Comparison of ENCODE assay signal across 9 cellular contexts in genomic region chr3:44954962-44955361, GRCh38. TPM values are rescaled to one million over a fixed set of nuclear protein-coding genes. Genes with fewer than 3 reads are reported as not detected.
DNase-seq lines count a peak whose midpoint lies in the region; ATAC-seq and TF ChIP-seq lines count a peak whose summit lies in the region.
"Had no signal": no experiment of that assay in that cellular context is flagged by ENCODE, and none has a peak within 500 bp of the region (broad histone marks: within the 10 kb centered on the region; RNA-seq: fewer than 3 reads in every experiment).

No MANE protein-coding gene starts in this region.

- H3K9me3 ChIP-seq in right atrium auricular region (no peaks in the 10 kb centered on the region), stomach (no peaks in the 10 kb centered on the region), endodermal cell (ENCODE audit: control insufficient read depth, low read length) (no peaks in the 10 kb centered on the region)
- H3K9me3 ChIP-seq: colonic mucosa had no signal

- no peaks in the 10 kb centered on the region for H3K27me3 Mint-ChIP-seq in endodermal cell (ENCODE audit: insufficient read depth)

- no peak for TF ChIP-seq CTCF in right atrium auricular region (IDR thresholded peaks at IDR 0.05)
- no peak for TF ChIP-seq CTCF in stomach (IDR thresholded peaks at IDR 0.05)
- TF ChIP-seq CTCF in endodermal cell (conservative IDR thresholded peaks at IDR 0.05): no peak

- H3K27ac ChIP-seq in right atrium auricular region (no peak overlapping the region), stomach (peak overlapping the region in 3 of 5 donors; percentile 24 to 75 (median 59)), endodermal cell (ENCODE audit: low read depth, low read length) (no peak overlapping the region)
- H3K27ac ChIP-seq: colonic mucosa had no signal

- no peaks in the 10 kb centered on the region for H3K9me3 Mint-ChIP-seq in endodermal cell

- peaks cover 15% of the 10 kb centered on the region for H3K36me3 Mint-ChIP-seq in endodermal cell (ENCODE audit: low read depth)

- no peak for TF ChIP-seq POLR2A in stomach (IDR thresholded peaks at IDR 0.05)

- H3K27ac Mint-ChIP-seq in endodermal cell: no peak overlapping the region

- 30 to 42% (median 39%) methylated on average over 3 of the region's 3 CpGs for WGBS in stomach, 5 donors
- 77 to 84% methylated on average over 3 of the region's 3 CpGs for WGBS in endodermal cell (ENCODE audit: insufficient coverage in 1 of 2, insufficient read length in 1 of 2), 2 experiments

- ATAC-seq in Right ventricle myocardium superior (ENCODE audit: poor library complexity): peak; percentile 29

- peaks cover 19% of the 10 kb centered on the region for H3K36me3 ChIP-seq in right atrium auricular region
- peaks cover 10 to 47% (median 44%) of the 10 kb centered on the region in 4 donors for H3K36me3 ChIP-seq in stomach
- peaks cover 26% of the 10 kb centered on the region for H3K36me3 ChIP-seq in endodermal cell (ENCODE audit: control insufficient read depth, insufficient read depth, low read length)
- H3K36me3 ChIP-seq: colonic mucosa had no signal

- TF ChIP-seq EP300 in stomach (IDR thresholded peaks at IDR 0.05): no peak

- intact Hi-C loops in Right ventricle myocardium superior (cut with DNase I): no loop called here
- intact Hi-C loops in stomach (cut with DNase I; ENCODE audit: low total_unique reads): no loop called here

- H3K4me1 ChIP-seq in right atrium auricular region: no peaks in the 10 kb centered on the region
- peaks cover 5 to 30% (median 7%) of the 10 kb centered on the region in 4 donors for H3K4me1 ChIP-seq in stomach
- H3K4me1 ChIP-seq in endodermal cell (ENCODE audit: control insufficient read depth, insufficient read depth, low read length): no peaks in the 10 kb centered on the region
- H3K4me1 ChIP-seq: colonic mucosa had no signal

- H3K9ac ChIP-seq in endodermal cell (ENCODE audit: extremely low read depth, low read length, poor library complexity, severe bottlenecking): no peak overlapping the region

- H3K4me3 ChIP-seq in right atrium auricular region: no peak overlapping the region
- H3K4me3 ChIP-seq in stomach: no peak overlapping the region
- no peak overlapping the region for H3K4me3 ChIP-seq in endodermal cell (ENCODE audit: low read length)
- H3K4me3 ChIP-seq: colonic mucosa had no signal

- H3K27me3 ChIP-seq in right atrium auricular region: no peaks in the 10 kb centered on the region
- no peaks in the 10 kb centered on the region for H3K27me3 ChIP-seq in stomach
- no peaks in the 10 kb centered on the region for H3K27me3 ChIP-seq in endodermal cell (ENCODE audit: control insufficient read depth, insufficient read depth, low read length, poor library complexity, severe bottlenecking)
- H3K27me3 ChIP-seq: colonic mucosa had no signal

- no peak for DNase-seq in Right ventricle myocardium superior
- no peak for DNase-seq in right atrium auricular region (ENCODE audit: low spot score)
- DNase-seq in HT1080 (ENCODE audit: low read depth): peak; percentile 79
- DNase-seq in dermis microvascular lymphatic vessel endothelial cell (ENCODE audit: low read depth in 2 of 2): peak; percentile 62 to 83
- DNase-seq in stomach: no peak
- no peak for DNase-seq in activated T-cell treated with anti-CD3 and anti-CD28 coated beads, Interleukin-2, amount 50 U/mL, for 48 hours
- DNase-seq in endodermal cell: no peak
- DNase-seq in DMS153 treated with DMSO at 0.1 percent for 48 hours (lab: John Stamatoyannopoulos, UW; ENCODE audit: unreplicated experiment): no peak
- DNase-seq: colonic mucosa had no signal

- H3K4me3 Mint-ChIP-seq in endodermal cell: no peak overlapping the region

- peaks cover 4% of the 10 kb centered on the region for H3K4me1 Mint-ChIP-seq in endodermal cell

RNA-seq across cellular contexts. Expression of gene ZDHHC3, which starts 21.0 kb away (rescaled TPM):
- total RNA-seq in Right ventricle myocardium superior (35.6 TPM), right atrium auricular region (10 to 100 TPM; 40.6 to 60.5 TPM), dermis microvascular lymphatic vessel endothelial cell (55.8 and 94.1 TPM in 2 replicates), stomach (100 to 1,000 TPM in 1 of 5 donors, 10 to 100 TPM in 4; 77.2 to 140 (median 78.8) TPM), endodermal cell (10 to 100 TPM; 63.7 to 69.7 TPM)
- 60.7 and 72.8 TPM in 2 replicates for total RNA-seq in HT1080 (2014; rRNA removed; shearing (Covaris generic))
- 33.3 and 42.9 TPM in 2 replicates for polyA plus RNA-seq in HT1080 (2015; cell fraction: cytosol; rRNA removed)
- 15.2 and 19.7 TPM in 2 replicates for polyA plus RNA-seq in HT1080 (2015; cell fraction: nucleus; rRNA removed)
- 10 to 100 TPM; 29.8 to 60.2 (median 33.7) TPM for polyA plus RNA-seq in stomach
- 51.6 TPM for polyA plus RNA-seq in endodermal cell (2013, experiment 1 of 2)
- 45.0 TPM for polyA plus RNA-seq in endodermal cell (2013, experiment 2 of 2)

RNA-seq across cellular contexts. Expression of gene EXOSC7, which starts 21.1 kb away (rescaled TPM):
- 24.4 TPM for total RNA-seq in Right ventricle myocardium superior
- 10 to 100 TPM; 38.9 to 52.5 TPM for total RNA-seq in right atrium auricular region
- 69.1 and 71.0 TPM in 2 replicates for total RNA-seq in HT1080 (2014; rRNA removed; shearing (Covaris generic))
- polyA plus RNA-seq in HT1080 (2015; cell fraction: cytosol; rRNA removed): 67.3 and 68.3 TPM in 2 replicates
- 52.1 and 59.7 TPM in 2 replicates for polyA plus RNA-seq in HT1080 (2015; cell fraction: nucleus; rRNA removed)
- 35.0 and 43.1 TPM in 2 replicates for total RNA-seq in dermis microvascular lymphatic vessel endothelial cell
- 10 to 100 TPM; 29.5 to 57.4 (median 45.5) TPM for total RNA-seq in stomach
- 10 to 100 TPM; 34.9 to 46.2 (median 39.7) TPM for polyA plus RNA-seq in stomach
- total RNA-seq in endodermal cell: 10 to 100 TPM; 61.2 to 69.4 TPM
- polyA plus RNA-seq in endodermal cell (2013, experiment 1 of 2): 61.4 TPM
- polyA plus RNA-seq in endodermal cell (2013, experiment 2 of 2): 54.6 TPM

Comparison
In these comparisons a context has a peak if more than half of its experiments do, and no peak if none do; other contexts are left out.
1. DNase-seq: peak in HT1080 (single experiment) and dermis microvascular lymphatic vessel endothelial cell (2 of 2); none in Right ventricle myocardium superior (single experiment), right atrium auricular region (single experiment), stomach (single experiment), activated T-cell treated with anti-CD3 and anti-CD28 coated beads, Interleukin-2, amount 50 U/mL, for 48 hours (0 of 2), endodermal cell (single experiment) and DMS153 treated with DMSO at 0.1 percent for 48 hours (single experiment).
2. H3K27ac ChIP-seq: peak in stomach (3 of 5); none in right atrium auricular region (0 of 2) and endodermal cell (single experiment).